Comparison of ENCODE assay signal across 8 cellular contexts in genomic region chr1:59879556-59879955, GRCh38. TPM values are rescaled to one million over a fixed set of nuclear protein-coding genes. Genes with fewer than 3 reads are reported as not detected.
DNase-seq lines count a peak whose midpoint lies in the region; ATAC-seq, FAIRE-seq and TF ChIP-seq lines count a peak whose summit lies in the region.

No MANE protein-coding gene starts in this region.

- in situ Hi-C loops in KBM-7 (cut with MboI; ENCODE audit: low pct_unique_long_range_greater_than_20kb, low sequenced_read_pairs) = no loop called here

- intact Hi-C loops in Right ventricle myocardium superior (cut with DNase I) = loop anchor here (2.0 kb wide), 1 partner anchor 69 kb away; no protein-coding TSS in a partner anchor
- intact Hi-C loops in Right ventricle myocardium inferior (cut with DNase I) = loop anchor here (1.0 kb wide), 1 partner anchor 68 kb away; no protein-coding TSS in a partner anchor
- intact Hi-C loops in MCF 10A (cut with micrococcal nuclease) = loop anchor here (1.0 kb wide), 1 partner anchor 68 kb away; no protein-coding TSS in a partner anchor
- intact Hi-C loops in left colon (cut with DNase I, micrococcal nuclease) = loop anchor here in 1 of 2 donors (5.0 kb wide), 1 partner anchor 68 kb away; no protein-coding TSS in a partner anchor

- POLR2A ChIA-PET in MCF 10A (lab: Yijun Ruan, JAX) = interaction anchor here (0.5 to 1.3 kb wide), 2 partner anchors 15 to 68 kb away, joined by 3 read pairs; no protein-coding TSS in a partner anchor

- no peak overlapping the region for H3K27ac Mint-ChIP-seq in MCF 10A (ENCODE audit: low read depth, unreplicated experiment)

- peaks cover 7% of the 10 kb centered on the region for H3K27me3 Mint-ChIP-seq in MCF 10A (ENCODE audit: insufficient read depth, unreplicated experiment)

- no peak for TF ChIP-seq CTCF in MCF 10A (IDR thresholded peaks at IDR 0.05; ENCODE audit: unreplicated experiment)

- ATAC-seq in Right ventricle myocardium superior (ENCODE audit: poor library complexity) = peak; percentile 91
- ATAC-seq in Right ventricle myocardium inferior = no peak
- peak; percentile 96 for ATAC-seq in left colon

- H3K4me1 Mint-ChIP-seq in MCF 10A (ENCODE audit: insufficient read depth, unreplicated experiment) = no peaks in the 10 kb centered on the region

- DNase-seq in Right ventricle myocardium superior (peak; percentile 57), Right ventricle myocardium inferior (ENCODE audit: missing footprints) (no peak), KBM-7 (peak; percentile 47), T follicular helper cell (ENCODE audit: low read depth) (peak; percentile 8), MCF 10A (ENCODE audit: unreplicated experiment) (peak; percentile 71), left colon (peak; percentile 75 to 92), RCC 7860 (ENCODE audit: low spot score) (no peak)
- peak; percentile 4 to 7 for DNase-seq in stimulated activated CD8-positive, alpha-beta memory T cell treated with anti-CD3 and anti-CD28 coated beads, Interleukin-15, amount 100 ng/mL, for 48 hours (ENCODE audit: low read depth in 2 of 2)

- CTCF ChIA-PET in MCF 10A (lab: Yijun Ruan, JAX) = interaction anchor here (0.6 to 10.9 kb wide), 19 partner anchors 9 to 1777 kb away, joined by 3 to 191 read pairs (median 5); no protein-coding TSS in a partner anchor

- no peak for FAIRE-seq in RCC 7860 (lab: Jason Lieb, UNC)

- H3K4me3 Mint-ChIP-seq in MCF 10A (ENCODE audit: unreplicated experiment) = no peak overlapping the region

- BruUV-seq in MCF 10A (replicated peaks; lab: Mats Ljungman, UMichigan) = no TSS peak

- no peaks in the 10 kb centered on the region for H3K36me3 Mint-ChIP-seq in MCF 10A (ENCODE audit: insufficient read depth, unreplicated experiment)

- H3K9me3 Mint-ChIP-seq in MCF 10A (ENCODE audit: unreplicated experiment) = peaks cover 7% of the 10 kb centered on the region

RNA-seq across cellular contexts. Expression of gene CYP2J2, which starts 47.0 kb away (rescaled TPM):
- total RNA-seq in Right ventricle myocardium superior = 50.6 TPM
- total RNA-seq in Right ventricle myocardium inferior = 76.4 TPM
- total RNA-seq in MCF 10A (2022) = 0.25 and 0.42 TPM in 2 replicates
- total RNA-seq in left colon = 10 to 100 TPM; 31.1 to 61.6 TPM

Comparison
In these comparisons a context has a peak if more than half of its experiments do, and no peak if none do; other contexts are left out.
1. DNase-seq: peak in Right ventricle myocardium superior (single experiment), KBM-7 (single experiment), T follicular helper cell (single experiment), MCF 10A (single experiment), left colon (2 of 2) and stimulated activated CD8-positive, alpha-beta memory T cell treated with anti-CD3 and anti-CD28 coated beads, Interleukin-15, amount 100 ng/mL, for 48 hours (2 of 2); none in Right ventricle myocardium inferior (single experiment) and RCC 7860 (single experiment).
2. RNA of gene CYP2J2, which starts 47.0 kb away (total RNA-seq): 76.4 TPM in Right ventricle myocardium inferior (single experiment), 31.1 to 61.6 TPM in left colon and 50.6 TPM in Right ventricle myocardium superior (single experiment); 0.25 to 0.42 TPM in MCF 10A; every median in the first group is over 10 times any median in the second.